8 cellular contexts compared by ENCODE assay signal in genomic region chrX:136880452-136881013, GRCh38. TPM values are rescaled to one million over a fixed set of nuclear protein-coding genes. Genes with fewer than 3 reads are reported as not detected.
DNase-seq lines count a peak whose midpoint lies in the region; ATAC-seq and TF ChIP-seq lines count a peak whose summit lies in the region.

TSS of gene RBMX (minus strand) at chrX:136880725. CDS start at chrX:136879427, 1,298 bp downstream.

- peaks cover 18% of the 10 kb centered on the region for H3K36me3 Mint-ChIP-seq in activated naive CD8-positive, alpha-beta T cell treated with anti-CD3 and anti-CD28 coated beads, Interleukin-2, amount 10 ng/mL, durations not matched to agents 7 days and 5 days

- intact Hi-C loops in Right ventricle myocardium superior (cut with DNase I): no loop called here

- H3K27ac Mint-ChIP-seq in activated naive CD8-positive, alpha-beta T cell treated with anti-CD3 and anti-CD28 coated beads, Interleukin-2, amount 10 ng/mL, durations not matched to agents 7 days and 5 days: peak within 1 kb of the TSS; percentile 98

- H3K9me3 Mint-ChIP-seq in activated naive CD8-positive, alpha-beta T cell treated with anti-CD3 and anti-CD28 coated beads, Interleukin-2, amount 10 ng/mL, durations not matched to agents 7 days and 5 days: no peaks in the 10 kb centered on the region

- TF ChIP-seq POLR2A in GM10847 (IDR thresholded peaks at IDR 0.05; ENCODE audit: extremely low read depth, insufficient read length): peak; percentile 98
- peak; percentile 87 to 93 for TF ChIP-seq POLR2A in tibial nerve (IDR thresholded peaks at IDR 0.05)

- H3K36me3 ChIP-seq in SU-DHL-6 (ENCODE audit: low read length) (peaks cover 14% of the 10 kb centered on the region), parathyroid adenoma (ENCODE audit: control insufficient read depth, insufficient read depth, low read length) (no peaks in the 10 kb centered on the region), tibial nerve (peaks cover 0 to 23% (median 0%) of the 10 kb centered on the region in 3 donors)

- DNase-seq in NCI-H128 (lab: John Stamatoyannopoulos, UW; ENCODE audit: unreplicated experiment): peak; percentile 91
- DNase-seq in activated naive CD8-positive, alpha-beta T cell treated with anti-CD3 and anti-CD28 coated beads, Interleukin-2, amount 10 ng/mL, durations not matched to agents 7 days and 5 days: peak; percentile 82
- peak; percentile 90 for DNase-seq in Right ventricle myocardium superior
- peak; percentile 81 to 94 for DNase-seq in tibial nerve (ENCODE audit: low spot score in 2 of 2)

- H3K27ac ChIP-seq in SU-DHL-6 (ENCODE audit: low read depth, low read length) (peak within 1 kb of the TSS; percentile 84), parathyroid adenoma (peak within 1 kb of the TSS; percentile 98), tibial nerve (peak within 1 kb of the TSS; percentile 92 to 99 (median 97))

- H3K4me3 ChIP-seq in SU-DHL-6 (ENCODE audit: insufficient read depth, low read length, poor library complexity, severe bottlenecking) (peak within 1 kb of the TSS; percentile 98), parathyroid adenoma (ENCODE audit: low read depth, low read length) (peak within 1 kb of the TSS; percentile 93), tibial nerve (peak within 1 kb of the TSS; percentile 51 to 81 (median 71))

- H3K9me2 ChIP-seq in SU-DHL-6 (replicated peaks; ENCODE audit: insufficient read depth, low read length): no peaks in the 10 kb centered on the region

- peak within 1 kb of the TSS; percentile 86 for H2AFZ ChIP-seq in SU-DHL-6 (ENCODE audit: low read depth, low read length, severe bottlenecking)
- H2AFZ ChIP-seq in parathyroid adenoma: peak within 1 kb of the TSS; percentile 86

- H3K4me2 ChIP-seq in SU-DHL-6 (ENCODE audit: low read depth, low read length, poor library complexity, severe bottlenecking) (peak within 1 kb of the TSS; percentile 99), parathyroid adenoma (ENCODE audit: low read length) (peak within 1 kb of the TSS; percentile 77)

- H3K4me3 Mint-ChIP-seq in activated naive CD8-positive, alpha-beta T cell treated with anti-CD3 and anti-CD28 coated beads, Interleukin-2, amount 10 ng/mL, durations not matched to agents 7 days and 5 days: peak within 1 kb of the TSS; percentile 96

- H3K27me3 ChIP-seq in SU-DHL-6 (ENCODE audit: low read length): no peaks in the 10 kb centered on the region
- H3K27me3 ChIP-seq in parathyroid adenoma (ENCODE audit: control insufficient read depth, insufficient read depth, low read length): no peaks in the 10 kb centered on the region
- no peaks in the 10 kb centered on the region for H3K27me3 ChIP-seq in tibial nerve

- H3K79me2 ChIP-seq in SU-DHL-6 (ENCODE audit: insufficient read depth, low read length) (peaks cover 33% of the 10 kb centered on the region), parathyroid adenoma (peaks cover 9% of the 10 kb centered on the region)

- peak; percentile 18 to 99 for TF ChIP-seq EP300 in tibial nerve (IDR thresholded peaks at IDR 0.05)

- POLR2A ChIA-PET in activated naive CD8-positive, alpha-beta T cell treated with anti-CD3 and anti-CD28 coated beads, Interleukin-2, amount 10 ng/mL, durations not matched to agents 7 days and 5 days (lab: Charles Lee): interaction anchor here (0.5 to 3.8 kb wide), 29 partner anchors 10 to 613 kb away, joined by 3 to 25 read pairs (median 4); partner anchors contain the start of gene ARHGEF6

- WGBS in tibial nerve, 2 donors: 2 to 41% methylated on average over 18 to 34 of the region's 34 CpGs

- H3K27me3 Mint-ChIP-seq in activated naive CD8-positive, alpha-beta T cell treated with anti-CD3 and anti-CD28 coated beads, Interleukin-2, amount 10 ng/mL, durations not matched to agents 7 days and 5 days: no peaks in the 10 kb centered on the region

- H4K20me1 ChIP-seq in SU-DHL-6 (ENCODE audit: low read depth, low read length): peaks cover 5% of the 10 kb centered on the region

- H3K9ac ChIP-seq in SU-DHL-6 (ENCODE audit: low read length) (peak within 1 kb of the TSS; percentile 96), parathyroid adenoma (peak within 1 kb of the TSS; percentile 83)

- H3K4me1 ChIP-seq in parathyroid adenoma (no peaks in the 10 kb centered on the region), tibial nerve (peaks cover 0 to 14% (median 0%) of the 10 kb centered on the region in 4 donors)

- H3F3A ChIP-seq in SU-DHL-6 (ENCODE audit: insufficient read depth): no peaks in the 10 kb centered on the region

- no peaks in the 10 kb centered on the region for H3K9me3 ChIP-seq in SU-DHL-6 (ENCODE audit: insufficient read depth, low read length)
- H3K9me3 ChIP-seq in parathyroid adenoma (ENCODE audit: control insufficient read depth, low read length): no peaks in the 10 kb centered on the region
- H3K9me3 ChIP-seq in tibial nerve: no peaks in the 10 kb centered on the region

- peaks cover 6% of the 10 kb centered on the region for H3K4me1 Mint-ChIP-seq in activated naive CD8-positive, alpha-beta T cell treated with anti-CD3 and anti-CD28 coated beads, Interleukin-2, amount 10 ng/mL, durations not matched to agents 7 days and 5 days

- TF ChIP-seq CTCF in SU-DHL-6 (IDR thresholded peaks at IDR 0.05; ENCODE audit: insufficient read depth, low read length, poor library complexity, severe bottlenecking) (no peak), parathyroid adenoma (IDR thresholded peaks at IDR 0.05) (no peak), tibial nerve (IDR thresholded peaks at IDR 0.05) (no peak)

- ATAC-seq in HG02678 (IDR thresholded peaks at IDR 0.05; ENCODE audit: unreplicated experiment): peak; percentile 97
- peak; percentile 92 for ATAC-seq in activated naive CD8-positive, alpha-beta T cell treated with anti-CD3 and anti-CD28 coated beads, Interleukin-2, amount 10 ng/mL, durations not matched to agents 7 days and 5 days (ENCODE audit: low read depth)
- ATAC-seq in Right ventricle myocardium superior (ENCODE audit: poor library complexity): peak; percentile 97

RNA-seq across cellular contexts. Expression of gene RBMX, which starts in this region (rescaled TPM):
- total RNA-seq in activated naive CD8-positive, alpha-beta T cell treated with anti-CD3 and anti-CD28 coated beads, Interleukin-2, amount 10 ng/mL, durations not matched to agents 7 days and 5 days: 100 to 1,000 TPM; 252 to 260 TPM
- total RNA-seq in Right ventricle myocardium superior: 78.3 TPM
- 100 to 1,000 TPM; 203 to 255 (median 211) TPM for total RNA-seq in tibial nerve

Comparison
In these comparisons a context has a peak if more than half of its experiments do, and no peak if none do; other contexts are left out.
1. Peak in every context shown above with its lines: DNase-seq, ATAC-seq, H3K4me3 ChIP-seq and H3K27ac ChIP-seq.